Comparison of ENCODE assay signal across 2 cellular contexts in genomic region chr20:23412026-23412425, GRCh38.
TF ChIP-seq lines count a peak whose summit lies in the region.

No MANE protein-coding gene starts in this region.

TF ChIP-seq in A549, 52 proteins besides CTCF, POLR2A, EP300 and RAD21:
- TF ChIP-seq ZSCAN20 (CRISPR knock-in tag; IDR thresholded peaks at IDR 0.05) = no peak
- no peak for TF ChIP-seq CEBPB (IDR thresholded peaks at IDR 0.05)
- TF ChIP-seq FOSL2 (IDR thresholded peaks at IDR 0.05) = no peak
- TF ChIP-seq FOSL2 (CRISPR knock-in tag; IDR thresholded peaks at IDR 0.05) = no peak
- TF ChIP-seq MYC (IDR thresholded peaks at IDR 0.05; ENCODE audit: borderline replicate concordance, low read length) = no peak
- TF ChIP-seq HOXB13 (CRISPR knock-in tag; IDR thresholded peaks at IDR 0.05; ENCODE audit: low read depth) = no peak
- TF ChIP-seq HOXA7 (CRISPR knock-in tag; IDR thresholded peaks at IDR 0.05) = no peak
- TF ChIP-seq GATA3 (IDR thresholded peaks at IDR 0.05; ENCODE audit: borderline replicate concordance) = no peak
- no peak for TF ChIP-seq HMGXB4 (CRISPR knock-in tag; IDR thresholded peaks at IDR 0.05; ENCODE audit: borderline replicate concordance)
- no peak for TF ChIP-seq RCOR1 (IDR thresholded peaks at IDR 0.05; ENCODE audit: low read depth, low read length)
- no peak for TF ChIP-seq BHLHE40 (IDR thresholded peaks at IDR 0.05; ENCODE audit: low read depth, low read length)
- no peak for TF ChIP-seq HES2 (IDR thresholded peaks at IDR 0.05)

TF ChIP-seq in K562, 482 proteins besides CTCF, POLR2A, EP300 and RAD21:
- peak; percentile 54; the same call in 1 of the 2 replicates for TF ChIP-seq CEBPG (CRISPR knock-in tag; IDR thresholded peaks at IDR 0.05)
- TF ChIP-seq CEBPG (tag; conservative IDR thresholded peaks at IDR 0.05 in 1 of 2, IDR thresholded peaks at IDR 0.05 in 1 of 2) = peak in 1 of 2 experiments; percentile 82; a peak in 2 of 4 replicates
- TF ChIP-seq ZNF354B (CRISPR knock-in tag; IDR thresholded peaks at IDR 0.05) = no peak
- TF ChIP-seq ZBTB43 (CRISPR knock-in tag; IDR thresholded peaks at IDR 0.05) = no peak
- TF ChIP-seq ARNT (IDR thresholded peaks at IDR 0.05) = no peak
- TF ChIP-seq ZNF589 (CRISPR knock-in tag; IDR thresholded peaks at IDR 0.05; ENCODE audit: low read depth) = 0 out of 2 replicates have a peak, but pooled peaks have one; percentile 25
- TF ChIP-seq TCFL5 (CRISPR knock-in tag; conservative IDR thresholded peaks at IDR 0.05) = no peak
- TF ChIP-seq POLR2H (tag; IDR thresholded peaks at IDR 0.05; ENCODE audit: low read depth) = peak; percentile 21; the same call in 1 of the 2 replicates
- peak; percentile 7; the same call in 1 of the 2 replicates for TF ChIP-seq DMBX1 (CRISPR knock-in tag; IDR thresholded peaks at IDR 0.05; ENCODE audit: borderline replicate concordance)
- TF ChIP-seq TRIM24 (IDR thresholded peaks at IDR 0.05) = peak in 1 of 2 experiments; percentile 17; a peak in 1 of 4 replicates
- TF ChIP-seq FOXK2 (conservative IDR thresholded peaks at IDR 0.05 in 1 of 2, IDR thresholded peaks at IDR 0.05 in 1 of 2; ENCODE audit: low read depth in 2 of 2) = 0 out of 4 replicates have a peak, but pooled peaks of 1 of the 2 experiments have one; percentile 18
- no peak for TF ChIP-seq TEAD4 (IDR thresholded peaks at IDR 0.05; ENCODE audit: low read length)
- TF ChIP-seq TEAD4 (CRISPR knock-in tag; IDR thresholded peaks at IDR 0.05; ENCODE audit: borderline replicate concordance) = no peak
- TF ChIP-seq, protein P1, sequence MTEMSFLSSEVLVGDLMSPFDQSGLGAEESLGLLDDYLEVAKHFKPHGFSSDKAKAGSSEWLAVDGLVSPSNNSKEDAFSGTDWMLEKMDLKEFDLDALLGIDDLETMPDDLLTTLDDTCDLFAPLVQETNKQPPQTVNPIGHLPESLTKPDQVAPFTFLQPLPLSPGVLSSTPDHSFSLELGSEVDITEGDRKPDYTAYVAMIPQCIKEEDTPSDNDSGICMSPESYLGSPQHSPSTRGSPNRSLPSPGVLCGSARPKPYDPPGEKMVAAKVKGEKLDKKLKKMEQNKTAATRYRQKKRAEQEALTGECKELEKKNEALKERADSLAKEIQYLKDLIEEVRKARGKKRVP (CRISPR knock-in tag; IDR thresholded peaks at IDR 0.05) = peak; percentile 73
- TF ChIP-seq FOXJ2 (tag; IDR thresholded peaks at IDR 0.05) = peak; percentile 36; the same call in 1 of the 2 replicates
- peak; percentile 50 for TF ChIP-seq MEIS2 (IDR thresholded peaks at IDR 0.05; ENCODE audit: partially characterized antibody)
- TF ChIP-seq ZKSCAN3 (CRISPR knock-in tag; IDR thresholded peaks at IDR 0.05) = no peak
- TF ChIP-seq ELF2 (CRISPR knock-in tag; IDR thresholded peaks at IDR 0.05) = no peak
- TF ChIP-seq ATF3 (IDR thresholded peaks at IDR 0.05) = peak; percentile 36; the same call in 1 of the 2 replicates
- TF ChIP-seq ATF3 (CRISPR knock-in tag; conservative IDR thresholded peaks at IDR 0.05) = no peak
- TF ChIP-seq YBX1 (IDR thresholded peaks at IDR 0.05) = no peak
- TF ChIP-seq BACH1 (tag; IDR thresholded peaks at IDR 0.05) = 0 out of 2 replicates have a peak, but pooled peaks have one; percentile 46
- TF ChIP-seq CTBP1 (IDR thresholded peaks at IDR 0.05; ENCODE audit: borderline replicate concordance) = peak; percentile 22; the same call in 1 of the 2 replicates
- TF ChIP-seq SRSF9 (IDR thresholded peaks at IDR 0.05; ENCODE audit: borderline replicate concordance, low read depth, low read length) = no peak
- no peak for TF ChIP-seq DACH1 (IDR thresholded peaks at IDR 0.05; ENCODE audit: partially characterized antibody)
TF ChIP-seq in K562: peak in this region for 12.
